11 cellular contexts compared by ENCODE assay signal in genomic region chr3:41751597-41751996, GRCh38.
"Had no signal": no experiment of that assay in that cellular context is flagged by ENCODE, and none has a peak within 500 bp of the region (broad histone marks: within the 10 kb centered on the region; RNA-seq: fewer than 3 reads in every experiment).

No MANE protein-coding gene starts in this region.

- H3K4me3 ChIP-seq: gastroesophageal sphincter, left ventricle myocardium inferior had no signal

- DNase-seq: activated CD8-positive, alpha-beta memory T cell treated with anti-CD3 and anti-CD28 coated beads for 24 hours; activated gamma-delta T cell treated with Interleukin-2 at 50 U/mL for 16 hours; cerebellar nuclear complex; left ventricle myocardium inferior; SK-N-SH; stimulated activated CD4-positive, alpha-beta T cell treated with anti-CD3 and anti-CD28 coated beads, Interleukin-12 subunit alpha, Interleukin-12 subunit beta, amount 100 ng/mL, for 4 hours; stimulated activated naive CD4-positive, alpha-beta T cell treated with Interleukin-2 at 50 U/mL for 16 hours had no signal

- H3K27me3 Mint-ChIP-seq: dendritic cell treated with granulocyte-macrophage colony-stimulating factor and Interleukin-4, amounts not matched to agents 40 ng/mL and 50 ng/mL, for 4 days; memory B cell had no signal

- H3K9me3 Mint-ChIP-seq: dendritic cell treated with granulocyte-macrophage colony-stimulating factor and Interleukin-4, amounts not matched to agents 40 ng/mL and 50 ng/mL, for 4 days; memory B cell had no signal

- H3K4me3 Mint-ChIP-seq: dendritic cell treated with granulocyte-macrophage colony-stimulating factor and Interleukin-4, amounts not matched to agents 40 ng/mL and 50 ng/mL, for 4 days; memory B cell had no signal

- H3K27ac Mint-ChIP-seq: dendritic cell treated with granulocyte-macrophage colony-stimulating factor and Interleukin-4, amounts not matched to agents 40 ng/mL and 50 ng/mL, for 4 days; memory B cell had no signal

- H3K27me3 ChIP-seq: gastroesophageal sphincter had no signal

- H3K4me1 Mint-ChIP-seq: memory B cell had no signal

- H3K36me3 ChIP-seq: gastroesophageal sphincter, left ventricle myocardium inferior had no signal

- ATAC-seq: activated CD4-positive, CD25-positive, alpha-beta regulatory T cell treated with anti-CD3 and anti-CD28 coated beads, Interleukin-2, amount 50 U/mL, for 24 hours; gastroesophageal sphincter had no signal
